1 cellular context compared by ENCODE assay signal in genomic region chr9:96412174-96412913, GRCh38.
TF ChIP-seq lines count a peak whose summit lies in the region.

No MANE protein-coding gene starts in this region.

TF ChIP-seq in GM12878, 131 proteins besides CTCF, POLR2A, EP300 and RAD21:
- TF ChIP-seq NFXL1 (IDR thresholded peaks at IDR 0.05; ENCODE audit: borderline replicate concordance): no peak
- TF ChIP-seq RAD51 (IDR thresholded peaks at IDR 0.05): peak; percentile 77
- TF ChIP-seq IRF3 (IDR thresholded peaks at IDR 0.05): no peak
- TF ChIP-seq IKZF2 (IDR thresholded peaks at IDR 0.05): peak; percentile 24 to 27; a peak in 1 of 4 replicates
- TF ChIP-seq MLLT1 (IDR thresholded peaks at IDR 0.05): peak; percentile 94
- TF ChIP-seq, protein P1, sequence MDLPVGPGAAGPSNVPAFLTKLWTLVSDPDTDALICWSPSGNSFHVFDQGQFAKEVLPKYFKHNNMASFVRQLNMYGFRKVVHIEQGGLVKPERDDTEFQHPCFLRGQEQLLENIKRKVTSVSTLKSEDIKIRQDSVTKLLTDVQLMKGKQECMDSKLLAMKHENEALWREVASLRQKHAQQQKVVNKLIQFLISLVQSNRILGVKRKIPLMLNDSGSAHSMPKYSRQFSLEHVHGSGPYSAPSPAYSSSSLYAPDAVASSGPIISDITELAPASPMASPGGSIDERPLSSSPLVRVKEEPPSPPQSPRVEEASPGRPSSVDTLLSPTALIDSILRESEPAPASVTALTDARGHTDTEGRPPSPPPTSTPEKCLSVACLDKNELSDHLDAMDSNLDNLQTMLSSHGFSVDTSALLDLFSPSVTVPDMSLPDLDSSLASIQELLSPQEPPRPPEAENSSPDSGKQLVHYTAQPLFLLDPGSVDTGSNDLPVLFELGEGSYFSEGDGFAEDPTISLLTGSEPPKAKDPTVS (IDR thresholded peaks at IDR 0.05; ENCODE audit: low read depth, low read length): no peak
- TF ChIP-seq POLR2AphosphoS5 (IDR thresholded peaks at IDR 0.05; ENCODE audit: low read length): no peak
- TF ChIP-seq JUND (IDR thresholded peaks at IDR 0.05; ENCODE audit: low read depth, low read length): 0 out of 2 replicates have a peak, but pooled peaks have one; percentile 27
- TF ChIP-seq PAX8 (IDR thresholded peaks at IDR 0.05): 0 out of 2 replicates have a peak, but pooled peaks have one; percentile 16
- TF ChIP-seq, protein P2, sequence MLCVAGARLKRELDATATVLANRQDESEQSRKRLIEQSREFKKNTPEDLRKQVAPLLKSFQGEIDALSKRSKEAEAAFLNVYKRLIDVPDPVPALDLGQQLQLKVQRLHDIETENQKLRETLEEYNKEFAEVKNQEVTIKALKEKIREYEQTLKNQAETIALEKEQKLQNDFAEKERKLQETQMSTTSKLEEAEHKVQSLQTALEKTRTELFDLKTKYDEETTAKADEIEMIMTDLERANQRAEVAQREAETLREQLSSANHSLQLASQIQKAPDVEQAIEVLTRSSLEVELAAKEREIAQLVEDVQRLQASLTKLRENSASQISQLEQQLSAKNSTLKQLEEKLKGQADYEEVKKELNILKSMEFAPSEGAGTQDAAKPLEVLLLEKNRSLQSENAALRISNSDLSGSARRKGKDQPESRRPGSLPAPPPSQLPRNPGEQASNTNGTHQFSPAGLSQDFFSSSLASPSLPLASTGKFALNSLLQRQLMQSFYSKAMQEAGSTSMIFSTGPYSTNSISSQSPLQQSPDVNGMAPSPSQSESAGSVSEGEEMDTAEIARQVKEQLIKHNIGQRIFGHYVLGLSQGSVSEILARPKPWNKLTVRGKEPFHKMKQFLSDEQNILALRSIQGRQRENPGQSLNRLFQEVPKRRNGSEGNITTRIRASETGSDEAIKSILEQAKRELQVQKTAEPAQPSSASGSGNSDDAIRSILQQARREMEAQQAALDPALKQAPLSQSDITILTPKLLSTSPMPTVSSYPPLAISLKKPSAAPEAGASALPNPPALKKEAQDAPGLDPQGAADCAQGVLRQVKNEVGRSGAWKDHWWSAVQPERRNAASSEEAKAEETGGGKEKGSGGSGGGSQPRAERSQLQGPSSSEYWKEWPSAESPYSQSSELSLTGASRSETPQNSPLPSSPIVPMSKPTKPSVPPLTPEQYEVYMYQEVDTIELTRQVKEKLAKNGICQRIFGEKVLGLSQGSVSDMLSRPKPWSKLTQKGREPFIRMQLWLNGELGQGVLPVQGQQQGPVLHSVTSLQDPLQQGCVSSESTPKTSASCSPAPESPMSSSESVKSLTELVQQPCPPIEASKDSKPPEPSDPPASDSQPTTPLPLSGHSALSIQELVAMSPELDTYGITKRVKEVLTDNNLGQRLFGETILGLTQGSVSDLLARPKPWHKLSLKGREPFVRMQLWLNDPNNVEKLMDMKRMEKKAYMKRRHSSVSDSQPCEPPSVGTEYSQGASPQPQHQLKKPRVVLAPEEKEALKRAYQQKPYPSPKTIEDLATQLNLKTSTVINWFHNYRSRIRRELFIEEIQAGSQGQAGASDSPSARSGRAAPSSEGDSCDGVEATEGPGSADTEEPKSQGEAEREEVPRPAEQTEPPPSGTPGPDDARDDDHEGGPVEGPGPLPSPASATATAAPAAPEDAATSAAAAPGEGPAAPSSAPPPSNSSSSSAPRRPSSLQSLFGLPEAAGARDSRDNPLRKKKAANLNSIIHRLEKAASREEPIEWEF (IDR thresholded peaks at IDR 0.05; ENCODE audit: insufficient replicate concordance, low read depth, low read length): peak; percentile 68
- TF ChIP-seq SREBF2 (IDR thresholded peaks at IDR 0.05; ENCODE audit: low read length): no peak
- TF ChIP-seq RELA (IDR thresholded peaks at IDR 0.05; ENCODE audit: borderline replicate concordance, partially characterized antibody): no peak
- no peak for TF ChIP-seq IRF5 (IDR thresholded peaks at IDR 0.05; ENCODE audit: borderline replicate concordance)
- TF ChIP-seq JUNB (IDR thresholded peaks at IDR 0.05): peak; percentile 55
- TF ChIP-seq, protein P3, sequence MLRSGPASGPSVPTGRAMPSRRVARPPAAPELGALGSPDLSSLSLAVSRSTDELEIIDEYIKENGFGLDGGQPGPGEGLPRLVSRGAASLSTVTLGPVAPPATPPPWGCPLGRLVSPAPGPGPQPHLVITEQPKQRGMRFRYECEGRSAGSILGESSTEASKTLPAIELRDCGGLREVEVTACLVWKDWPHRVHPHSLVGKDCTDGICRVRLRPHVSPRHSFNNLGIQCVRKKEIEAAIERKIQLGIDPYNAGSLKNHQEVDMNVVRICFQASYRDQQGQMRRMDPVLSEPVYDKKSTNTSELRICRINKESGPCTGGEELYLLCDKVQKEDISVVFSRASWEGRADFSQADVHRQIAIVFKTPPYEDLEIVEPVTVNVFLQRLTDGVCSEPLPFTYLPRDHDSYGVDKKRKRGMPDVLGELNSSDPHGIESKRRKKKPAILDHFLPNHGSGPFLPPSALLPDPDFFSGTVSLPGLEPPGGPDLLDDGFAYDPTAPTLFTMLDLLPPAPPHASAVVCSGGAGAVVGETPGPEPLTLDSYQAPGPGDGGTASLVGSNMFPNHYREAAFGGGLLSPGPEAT (IDR thresholded peaks at IDR 0.05; ENCODE audit: low read depth): peak; percentile 51; the same call in 1 of the 2 replicates
- no peak for TF ChIP-seq TARDBP (IDR thresholded peaks at IDR 0.05; ENCODE audit: borderline replicate concordance)
- TF ChIP-seq, protein P4, sequence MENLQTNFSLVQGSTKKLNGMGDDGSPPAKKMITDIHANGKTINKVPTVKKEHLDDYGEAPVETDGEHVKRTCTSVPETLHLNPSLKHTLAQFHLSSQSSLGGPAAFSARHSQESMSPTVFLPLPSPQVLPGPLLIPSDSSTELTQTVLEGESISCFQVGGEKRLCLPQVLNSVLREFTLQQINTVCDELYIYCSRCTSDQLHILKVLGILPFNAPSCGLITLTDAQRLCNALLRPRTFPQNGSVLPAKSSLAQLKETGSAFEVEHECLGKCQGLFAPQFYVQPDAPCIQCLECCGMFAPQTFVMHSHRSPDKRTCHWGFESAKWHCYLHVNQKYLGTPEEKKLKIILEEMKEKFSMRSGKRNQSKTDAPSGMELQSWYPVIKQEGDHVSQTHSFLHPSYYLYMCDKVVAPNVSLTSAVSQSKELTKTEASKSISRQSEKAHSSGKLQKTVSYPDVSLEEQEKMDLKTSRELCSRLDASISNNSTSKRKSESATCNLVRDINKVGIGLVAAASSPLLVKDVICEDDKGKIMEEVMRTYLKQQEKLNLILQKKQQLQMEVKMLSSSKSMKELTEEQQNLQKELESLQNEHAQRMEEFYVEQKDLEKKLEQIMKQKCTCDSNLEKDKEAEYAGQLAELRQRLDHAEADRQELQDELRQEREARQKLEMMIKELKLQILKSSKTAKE (IDR thresholded peaks at IDR 0.05; ENCODE audit: low read depth, poor library complexity, severe bottlenecking): no peak
- TF ChIP-seq ESRRA (IDR thresholded peaks at IDR 0.05; ENCODE audit: low read length): no peak
- peak; percentile 77 for TF ChIP-seq MEF2B (IDR thresholded peaks at IDR 0.05; ENCODE audit: partially characterized antibody, poor library complexity, severe bottlenecking)
- TF ChIP-seq MEF2A (IDR thresholded peaks at IDR 0.05; ENCODE audit: insufficient read depth, low read depth, low read length): no peak
